In genomic region chr3:49906004-49906860, GRCh38 we compare ENCODE assay signal across 8 cellular contexts. TPM values are rescaled to one million over a fixed set of nuclear protein-coding genes. Genes with fewer than 3 reads are reported as not detected.
DNase-seq lines count a peak whose midpoint lies in the region; ATAC-seq and TF ChIP-seq lines count a peak whose summit lies in the region.

No MANE protein-coding gene starts in this region.

- CTCF ChIA-PET in activated CD4-positive, alpha-beta memory T cell treated with anti-CD3 and anti-CD28 coated beads, Interleukin-2, amount 10 ng/mL, durations not matched to agents 7 days and 5 days (lab: Charles Lee): interaction anchor here (0.7 to 3.1 kb wide), 11 partner anchors 11 to 367 kb away, joined by 3 to 14 read pairs (median 3); partner anchors contain the start of genes INKA1 and MON1A

- peak; percentile 59 for DNase-seq in M059J (ENCODE audit: low read depth)
- peak; percentile 61 for DNase-seq in activated CD4-positive, alpha-beta memory T cell treated with anti-CD3 and anti-CD28 coated beads, Interleukin-2, amount 10 ng/mL, durations not matched to agents 7 days and 5 days
- DNase-seq in effector CD4-positive, alpha-beta T cell: peak; percentile 34
- DNase-seq in mucosa of descending colon: peak; percentile 82 to 91 (median 87)
- peak; percentile 65 for DNase-seq in stimulated activated naive CD8-positive, alpha-beta T cell treated with anti-CD3 and anti-CD28 coated beads, Interleukin-15, Interleukin-2, amounts not matched to agents 100 U/mL and 50 U/mL, for 24 hours

- H3K4me1 ChIP-seq in ES-I3 (ENCODE audit: insufficient read depth, low read length) (peaks cover 16% of the 10 kb centered on the region), mucosa of descending colon (ENCODE audit: low read depth) (peaks cover 45% of the 10 kb centered on the region)

- intact Hi-C loops in mucosa of descending colon (cut with DNase I, micrococcal nuclease): no loop called here

- peaks cover 31% of the 10 kb centered on the region for H3K4me1 Mint-ChIP-seq in activated CD4-positive, alpha-beta memory T cell treated with anti-CD3 and anti-CD28 coated beads, Interleukin-2, amount 10 ng/mL, durations not matched to agents 7 days and 5 days

- H3K9me3 Mint-ChIP-seq in activated CD4-positive, alpha-beta memory T cell treated with anti-CD3 and anti-CD28 coated beads, Interleukin-2, amount 10 ng/mL, durations not matched to agents 7 days and 5 days: no peaks in the 10 kb centered on the region

- H3K9me3 ChIP-seq in ES-I3 (ENCODE audit: control insufficient read depth, insufficient read depth, low read length) (no peaks in the 10 kb centered on the region), mucosa of descending colon (no peaks in the 10 kb centered on the region)

- peak; percentile 74 for ATAC-seq in mucosa of descending colon
- ATAC-seq in stimulated activated naive CD8-positive, alpha-beta T cell treated with anti-CD3 and anti-CD28 coated beads, Interleukin-15, Interleukin-2, amounts not matched to agents 100 U/mL and 50 U/mL, for 24 hours: peak; percentile 54
- ATAC-seq in HG03095 (IDR thresholded peaks at IDR 0.05; ENCODE audit: unreplicated experiment): no peak
- ATAC-seq in HG02981 (IDR thresholded peaks at IDR 0.05; ENCODE audit: unreplicated experiment): no peak

- H3K36me3 Mint-ChIP-seq in activated CD4-positive, alpha-beta memory T cell treated with anti-CD3 and anti-CD28 coated beads, Interleukin-2, amount 10 ng/mL, durations not matched to agents 7 days and 5 days (ENCODE audit: low read depth): peaks cover 7% of the 10 kb centered on the region

- H3K4me3 ChIP-seq in mucosa of descending colon: no peak overlapping the region

- H3K4me3 Mint-ChIP-seq in activated CD4-positive, alpha-beta memory T cell treated with anti-CD3 and anti-CD28 coated beads, Interleukin-2, amount 10 ng/mL, durations not matched to agents 7 days and 5 days: peak overlapping the region; percentile 56

- H3K27ac Mint-ChIP-seq in activated CD4-positive, alpha-beta memory T cell treated with anti-CD3 and anti-CD28 coated beads, Interleukin-2, amount 10 ng/mL, durations not matched to agents 7 days and 5 days: peak overlapping the region; percentile 82

- peak; percentile 48 for TF ChIP-seq CTCF in mucosa of descending colon (IDR thresholded peaks at IDR 0.05)

- POLR2A ChIA-PET in activated CD4-positive, alpha-beta memory T cell treated with anti-CD3 and anti-CD28 coated beads, Interleukin-2, amount 10 ng/mL, durations not matched to agents 7 days and 5 days (lab: Charles Lee): interaction anchor here (0.6 to 1.5 kb wide), 5 partner anchors 9 to 120 kb away, joined by 3 to 4 read pairs (median 4); partner anchors contain the start of genes INKA1, IP6K1, MON1A and RBM6

- H3K36me3 ChIP-seq in ES-I3 (ENCODE audit: insufficient read depth, low read length) (no peaks in the 10 kb centered on the region), mucosa of descending colon (ENCODE audit: low read depth) (no peaks in the 10 kb centered on the region)

- H3K27me3 Mint-ChIP-seq in activated CD4-positive, alpha-beta memory T cell treated with anti-CD3 and anti-CD28 coated beads, Interleukin-2, amount 10 ng/mL, durations not matched to agents 7 days and 5 days: no peaks in the 10 kb centered on the region

- H3K9ac ChIP-seq in ES-I3 (ENCODE audit: low read depth, low read length): peak overlapping the region; percentile 23; the same call in 1 of the 2 replicates

RNA-seq across cellular contexts. Expression of gene MST1R, which starts 2.6 kb away (rescaled TPM):
- total RNA-seq in M059J (2014; rRNA removed; shearing (Covaris generic)): 0.17 and 1.4 TPM in 2 replicates
- total RNA-seq in activated CD4-positive, alpha-beta memory T cell treated with anti-CD3 and anti-CD28 coated beads, Interleukin-2, amount 10 ng/mL, durations not matched to agents 7 days and 5 days: 1 to 10 TPM; 1.5 to 2.6 TPM
- total RNA-seq in mucosa of descending colon: 100 to 1,000 TPM in 2 of 3 donors, 10 to 100 TPM in 1; 76.2 to 153 (median 124) TPM

RNA-seq across cellular contexts. Expression of gene MON1A, which starts 23.4 kb away (rescaled TPM):
- 2.8 and 5.1 TPM in 2 replicates for total RNA-seq in M059J (2014; rRNA removed; shearing (Covaris generic))
- 10 to 100 TPM in 1 of 2 experiments, 1 to 10 TPM in 1; 9.7 to 10.3 TPM for total RNA-seq in activated CD4-positive, alpha-beta memory T cell treated with anti-CD3 and anti-CD28 coated beads, Interleukin-2, amount 10 ng/mL, durations not matched to agents 7 days and 5 days
- total RNA-seq in mucosa of descending colon: 10 to 100 TPM in 1 of 3 donors, 1 to 10 TPM in 2; 6.9 to 13.3 (median 7.9) TPM

RNA-seq across cellular contexts. Expression of gene RBM6, which starts 33.7 kb away (rescaled TPM):
- total RNA-seq in M059J (2014; rRNA removed; shearing (Covaris generic)): 13.4 and 21.7 TPM in 2 replicates
- 10 to 100 TPM; 88.0 to 90.3 TPM for total RNA-seq in activated CD4-positive, alpha-beta memory T cell treated with anti-CD3 and anti-CD28 coated beads, Interleukin-2, amount 10 ng/mL, durations not matched to agents 7 days and 5 days
- total RNA-seq in mucosa of descending colon: 100 to 1,000 TPM in 2 of 3 donors, 10 to 100 TPM in 1; 75.6 to 124 (median 112) TPM

RNA-seq across cellular contexts. Expression of gene CAMKV, which starts 36.5 kb away (rescaled TPM):
- total RNA-seq in M059J (2014; rRNA removed; shearing (Covaris generic)): 0.12 and 0.27 TPM in 2 replicates
- total RNA-seq in activated CD4-positive, alpha-beta memory T cell treated with anti-CD3 and anti-CD28 coated beads, Interleukin-2, amount 10 ng/mL, durations not matched to agents 7 days and 5 days: not detected
- total RNA-seq in mucosa of descending colon: not detected

RNA-seq across cellular contexts. Expression of gene TRAIP, which starts 49.9 kb away (rescaled TPM):
- total RNA-seq in M059J (2014; rRNA removed; shearing (Covaris generic)): 6.5 and 9.9 TPM in 2 replicates
- 10 to 100 TPM; 19.3 to 21.0 TPM for total RNA-seq in activated CD4-positive, alpha-beta memory T cell treated with anti-CD3 and anti-CD28 coated beads, Interleukin-2, amount 10 ng/mL, durations not matched to agents 7 days and 5 days
- total RNA-seq in mucosa of descending colon: 1 to 10 TPM; 2.6 to 5.4 (median 4.0) TPM

Comparison
In these comparisons a context has a peak if more than half of its experiments do, and no peak if none do; other contexts are left out.
1. DNase-seq: peak in every context shown above with its lines; median percentile 87 in mucosa of descending colon; 65 in stimulated activated naive CD8-positive, alpha-beta T cell treated with anti-CD3 and anti-CD28 coated beads, Interleukin-15, Interleukin-2, amounts not matched to agents 100 U/mL and 50 U/mL, for 24 hours; 61 in activated CD4-positive, alpha-beta memory T cell treated with anti-CD3 and anti-CD28 coated beads, Interleukin-2, amount 10 ng/mL, durations not matched to agents 7 days and 5 days; 59 in M059J; 34 in effector CD4-positive, alpha-beta T cell.
2. ATAC-seq: peak in mucosa of descending colon (single experiment) and stimulated activated naive CD8-positive, alpha-beta T cell treated with anti-CD3 and anti-CD28 coated beads, Interleukin-15, Interleukin-2, amounts not matched to agents 100 U/mL and 50 U/mL, for 24 hours (single experiment); none in HG03095 (single experiment) and HG02981 (single experiment).
3. RNA of gene MST1R, which starts 2.6 kb away (total RNA-seq): 76.2 to 153 TPM in mucosa of descending colon; 1.5 to 2.6 TPM in activated CD4-positive, alpha-beta memory T cell treated with anti-CD3 and anti-CD28 coated beads, Interleukin-2, amount 10 ng/mL, durations not matched to agents 7 days and 5 days and 0.17 to 1.4 TPM in M059J; every median in the first group is over 10 times any median in the second.